Comparison of ENCODE assay signal across 8 cellular contexts in genomic region chr12:6872073-6873048, GRCh38. TPM values are rescaled to one million over a fixed set of nuclear protein-coding genes. Genes with fewer than 3 reads are reported as not detected.
DNase-seq lines count a peak whose midpoint lies in the region; ATAC-seq and TF ChIP-seq lines count a peak whose summit lies in the region.

No MANE protein-coding gene starts in this region.

- ATAC-seq in left lung (peak; percentile 79), GM19328 (IDR thresholded peaks at IDR 0.05; ENCODE audit: unreplicated experiment) (no peak)

- H3K27me3 ChIP-seq in colonic mucosa (no peaks in the 10 kb centered on the region), left lung (no peaks in the 10 kb centered on the region)

- peak overlapping the region; percentile 77 for H3K27ac ChIP-seq in colonic mucosa
- H3K27ac ChIP-seq in left lung: peak overlapping the region; percentile 91

- H3K4me1 ChIP-seq in colonic mucosa: peaks cover 19% of the 10 kb centered on the region
- peaks cover 28 to 54% of the 10 kb centered on the region in 2 donors for H3K4me1 ChIP-seq in left lung

- peak; percentile 46 for DNase-seq in DMS79 treated with DMSO at 0.1 percent for 48 hours (lab: John Stamatoyannopoulos, UW)
- peak; percentile 58 for DNase-seq in HCEC 1CT
- DNase-seq in NCI-H2171 (lab: John Stamatoyannopoulos, UW): peak; percentile 100
- peak; percentile 80 to 83 for DNase-seq in activated CD4-positive, alpha-beta T cell treated with anti-CD3 and anti-CD28 coated beads for 4 hours
- DNase-seq in colonic mucosa: peak; percentile 93
- DNase-seq in left lung: peak; percentile 86 to 97
- DNase-seq in stimulated activated CD4-positive, alpha-beta T cell treated with anti-CD3 and anti-CD28 coated beads, Interleukin-2, amount 100 ng/mL, for 4 hours (ENCODE audit: low read depth): peak; percentile 70

- peak; percentile 99 for TF ChIP-seq CTCF in colonic mucosa (IDR thresholded peaks at IDR 0.05)
- peak; percentile 94 to 99 for TF ChIP-seq CTCF in left lung (IDR thresholded peaks at IDR 0.05)

- no peaks in the 10 kb centered on the region for H3K9me3 ChIP-seq in colonic mucosa
- H3K9me3 ChIP-seq in left lung: no peaks in the 10 kb centered on the region

- H3K4me3 ChIP-seq in colonic mucosa (peak overlapping the region; percentile 80), left lung (peak overlapping the region; percentile 74 to 82)

- H3K36me3 ChIP-seq in colonic mucosa (peaks cover 12% of the 10 kb centered on the region), left lung (peaks cover 0 to 43% of the 10 kb centered on the region in 2 donors)

- peak overlapping the region; percentile 81 to 95 for H3K9ac ChIP-seq in colonic mucosa (ENCODE audit: low read depth in 2 of 2, low read length in 2 of 2)

- intact Hi-C loops in colonic mucosa (cut with DNase I): no loop called here
- intact Hi-C loops in left lung (cut with DNase I): no loop called here

RNA-seq across cellular contexts. Expression of gene SPSB2, which starts 0.7 kb away (rescaled TPM):
- total RNA-seq in colonic mucosa (10 to 100 TPM in 1 of 2 donors, 1 to 10 TPM in 1; 8.4 to 19.8 TPM), left lung (10 to 100 TPM; 24.5 to 27.1 TPM)

RNA-seq across cellular contexts. Expression of gene TPI1, which starts 5.0 kb away (rescaled TPM):
- total RNA-seq in colonic mucosa (1,000 to 10,000 TPM; 1,097 to 1,106 TPM), left lung (100 to 1,000 TPM; 394 to 521 TPM)

RNA-seq across cellular contexts. Expression of gene USP5, which starts 20.4 kb away (rescaled TPM):
- total RNA-seq in colonic mucosa: 100 to 1,000 TPM in 1 of 2 donors, 10 to 100 TPM in 1; 82.6 to 132 TPM
- total RNA-seq in left lung: 10 to 100 TPM; 80.2 to 90.2 TPM

RNA-seq across cellular contexts. Expression of gene CDCA3, which starts 21.3 kb away (rescaled TPM):
- total RNA-seq in colonic mucosa (10 to 100 TPM; 11.4 to 63.7 TPM), left lung (1 to 10 TPM; 2.0 to 7.7 TPM)

RNA-seq across cellular contexts. Expression of gene GNB3, which starts 31.6 kb away (rescaled TPM):
- total RNA-seq in colonic mucosa: under 1 TPM; 0.62 to 0.72 TPM
- total RNA-seq in left lung: 1 to 10 TPM; 2.0 to 3.3 TPM

Comparison
In these comparisons a context has a peak if more than half of its experiments do, and no peak if none do; other contexts are left out.
1. DNase-seq: peak in every context shown above with its lines; median percentile 100 in NCI-H2171; 93 in colonic mucosa; 92 in left lung; 82 in activated CD4-positive, alpha-beta T cell treated with anti-CD3 and anti-CD28 coated beads for 4 hours; 70 in stimulated activated CD4-positive, alpha-beta T cell treated with anti-CD3 and anti-CD28 coated beads, Interleukin-2, amount 100 ng/mL, for 4 hours; 58 in HCEC 1CT; 46 in DMS79 treated with DMSO at 0.1 percent for 48 hours.